Comparison of ENCODE assay signal across 19 cellular contexts in the genomic region with DNA sequence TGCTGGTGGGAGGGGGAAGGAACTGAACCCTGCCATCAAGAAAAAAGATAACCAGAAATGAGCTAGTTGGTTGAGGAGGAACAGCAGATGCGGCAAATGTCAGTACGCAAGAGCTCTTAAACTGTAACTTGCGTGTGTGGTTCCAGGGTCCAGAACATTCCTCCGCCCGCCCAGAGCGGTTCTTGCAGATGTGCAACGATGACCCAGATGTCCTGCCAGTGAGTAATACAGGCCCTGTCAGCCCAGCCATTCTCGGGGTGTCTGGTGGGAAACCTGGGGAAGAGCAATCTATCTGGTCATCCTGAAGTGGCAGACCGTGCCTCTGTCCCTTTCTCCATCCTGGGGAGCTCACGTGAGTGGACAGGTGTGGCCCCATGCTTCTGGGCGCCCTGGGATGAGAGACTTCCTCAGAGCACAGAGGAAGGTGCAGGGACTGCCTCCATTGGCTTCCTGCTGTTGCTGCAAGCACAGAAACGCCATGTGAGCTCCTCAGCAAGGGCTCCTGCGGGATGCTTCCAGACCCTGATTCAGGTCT. TPM values are rescaled to one million over a fixed set of nuclear protein-coding genes. Genes with fewer than 3 reads are reported as not detected.
A peak's percentile ranks its signal among the peaks of the same experiment; 100 is the strongest.
DNase-seq lines count a peak whose midpoint lies in the region; ATAC-seq, FAIRE-seq and TF ChIP-seq lines count a peak whose summit lies in the region.
"Had no signal": no experiment of that assay in that cellular context is flagged by ENCODE, and none has a peak within 500 bp of the region (broad histone marks: within the 10 kb centered on the region; RNA-seq: fewer than 3 reads in every experiment).

No MANE protein-coding gene starts in this region.

- TF ChIP-seq CTCF in GM13976 (IDR thresholded peaks at IDR 0.05; ENCODE audit: borderline replicate concordance, control extremely low read depth, extremely low read depth, insufficient read depth, missing control alignments) (no peak), chondrocyte (IDR thresholded peaks at IDR 0.05) (no peak), gastrocnemius medialis (IDR thresholded peaks at IDR 0.05 in 4 of 5, conservative IDR thresholded peaks at IDR 0.05 in 1 of 5) (no peak), kidney (IDR thresholded peaks at IDR 0.05; ENCODE audit: borderline replicate concordance, extremely low read depth, insufficient read depth) (no peak)

- no peaks in the 10 kb centered on the region for H3K27me3 ChIP-seq in gastrocnemius medialis

- CTCF ChIA-PET in activated naive CD4-positive, alpha-beta T cell treated with anti-CD3 and anti-CD28 coated beads, Interleukin-2, amount 10 ng/mL, durations not matched to agents 7 days and 5 days (lab: Charles Lee): interaction anchor here (1.0 kb wide), 1 partner anchor 104 kb away, joined by 3 read pairs; no protein-coding TSS in a partner anchor
- CTCF ChIA-PET in activated naive CD4-positive, alpha-beta T cell treated with anti-CD3 and anti-CD28 coated beads for 36 hours (lab: Charles Lee): interaction anchor here (0.7 kb wide), 1 partner anchor 58 kb away, joined by 4 read pairs; no protein-coding TSS in a partner anchor

- H3K4me3 ChIP-seq in gastrocnemius medialis: no peak overlapping the region
- no peak overlapping the region for H3K4me3 ChIP-seq in kidney (ENCODE audit: low read length in 2 of 2)
- H3K4me3 ChIP-seq: A549 had no signal

- peaks cover 0 to 10% of the 10 kb centered on the region in 2 donors for H3K4me1 ChIP-seq in gastrocnemius medialis
- H3K4me1 ChIP-seq in kidney (ENCODE audit: control insufficient read depth in 1 of 2, insufficient read depth in 1 of 2, low read depth in 1 of 2, low read length in 2 of 2): no peaks in the 10 kb centered on the region
- H3K4me1 ChIP-seq: A549, Caco-2 had no signal

- H3K9me3 Mint-ChIP-seq in activated naive CD4-positive, alpha-beta T cell treated with anti-CD3 and anti-CD28 coated beads, Interleukin-2, amount 10 ng/mL, durations not matched to agents 7 days and 5 days: peaks cover 4% of the 10 kb centered on the region
- H3K9me3 Mint-ChIP-seq in activated naive CD4-positive, alpha-beta T cell treated with anti-CD3 and anti-CD28 coated beads for 36 hours: peaks cover 4% of the 10 kb centered on the region
- peaks cover 2% of the 10 kb centered on the region for H3K9me3 Mint-ChIP-seq in chondrocyte (ENCODE audit: low read depth)
- H3K9me3 Mint-ChIP-seq in natural killer cell treated with Interleukin-12 subunit alpha and Interleukin-12 subunit beta and Interleukin-15 and Interleukin-18, amount 100 ng/mL, for 72 hours: no peaks in the 10 kb centered on the region
- H3K9me3 Mint-ChIP-seq: CD4-positive, alpha-beta T cell; H9 had no signal

- ATAC-seq in gastrocnemius medialis: no peak
- ATAC-seq in natural killer cell treated with Interleukin-12 subunit alpha and Interleukin-12 subunit beta and Interleukin-15 and Interleukin-18, amount 100 ng/mL, for 72 hours: no peak
- ATAC-seq: A549 had no signal

- intact Hi-C loops in activated naive CD4-positive, alpha-beta T cell treated with anti-CD3 and anti-CD28 coated beads for 36 hours (cut with micrococcal nuclease): no loop called here
- intact Hi-C loops in gastrocnemius medialis (cut with DNase I; ENCODE audit: low total_unique reads): no loop called here
- intact Hi-C loops in kidney (cut with DNase I): no loop called here

- peak overlapping the region; percentile 87 to 93 (median 90) for H3K27ac ChIP-seq in gastrocnemius medialis
- no peak overlapping the region for H3K27ac ChIP-seq in kidney (ENCODE audit: low read depth in 2 of 2, low read length in 2 of 2)
- H3K27ac ChIP-seq: 22Rv1, A549, C4-2B had no signal

- H3K9ac ChIP-seq in kidney (ENCODE audit: low read length in 2 of 2): no peak overlapping the region

- in situ Hi-C loops in GM13976 (cut with MboI; ENCODE audit: low sequenced_read_pairs, unreplicated experiment) (no loop called here), gastrocnemius medialis (cut with MboI; ENCODE audit: low sequenced_read_pairs in 4 of 4) (no loop called here)

- FAIRE-seq in kidney (lab: Jason Lieb, UNC): no peak
- FAIRE-seq: A549 had no signal

- H3K4me1 Mint-ChIP-seq in activated naive CD4-positive, alpha-beta T cell treated with anti-CD3 and anti-CD28 coated beads, Interleukin-2, amount 10 ng/mL, durations not matched to agents 7 days and 5 days: no peaks in the 10 kb centered on the region
- H3K4me1 Mint-ChIP-seq in activated naive CD4-positive, alpha-beta T cell treated with anti-CD3 and anti-CD28 coated beads for 36 hours (ENCODE audit: low read depth): no peaks in the 10 kb centered on the region
- peaks cover 9% of the 10 kb centered on the region for H3K4me1 Mint-ChIP-seq in chondrocyte (ENCODE audit: low read depth)
- H3K4me1 Mint-ChIP-seq in natural killer cell treated with Interleukin-12 subunit alpha and Interleukin-12 subunit beta and Interleukin-15 and Interleukin-18, amount 100 ng/mL, for 72 hours (ENCODE audit: low read depth in 2 of 2): peaks cover 0 to 2% of the 10 kb centered on the region in 2 donors
- H3K4me1 Mint-ChIP-seq: H9 had no signal

- no peak for TF ChIP-seq POLR2A in gastrocnemius medialis (IDR thresholded peaks at IDR 0.05)

- no peaks in the 10 kb centered on the region for H3K9me3 ChIP-seq in gastrocnemius medialis
- H3K9me3 ChIP-seq in kidney (ENCODE audit: control insufficient read depth in 1 of 2, low read length in 2 of 2): no peaks in the 10 kb centered on the region
- H3K9me3 ChIP-seq: A549, Caco-2 had no signal

- H3K27ac Mint-ChIP-seq in activated naive CD4-positive, alpha-beta T cell treated with anti-CD3 and anti-CD28 coated beads, Interleukin-2, amount 10 ng/mL, durations not matched to agents 7 days and 5 days: peak overlapping the region; percentile 42
- no peak overlapping the region for H3K27ac Mint-ChIP-seq in activated naive CD4-positive, alpha-beta T cell treated with anti-CD3 and anti-CD28 coated beads for 36 hours
- H3K27ac Mint-ChIP-seq in chondrocyte (ENCODE audit: unreplicated experiment): no peak overlapping the region
- H3K27ac Mint-ChIP-seq in natural killer cell treated with Interleukin-12 subunit alpha and Interleukin-12 subunit beta and Interleukin-15 and Interleukin-18, amount 100 ng/mL, for 72 hours: no peak overlapping the region
- H3K27ac Mint-ChIP-seq: CD4-positive, alpha-beta T cell; H9 had no signal

- H3K36me3 ChIP-seq in gastrocnemius medialis (peaks cover 8 to 88% of the 10 kb centered on the region in 2 donors), kidney (ENCODE audit: control insufficient read depth in 1 of 2, insufficient read depth in 2 of 2, low read length in 2 of 2) (peaks cover 39 to 67% of the 10 kb centered on the region in 2 donors)

- DNase-seq in activated naive CD4-positive, alpha-beta T cell treated with anti-CD3 and anti-CD28 coated beads, Interleukin-2, amount 10 ng/mL, durations not matched to agents 7 days and 5 days: no peak
- no peak for DNase-seq in activated naive CD4-positive, alpha-beta T cell treated with anti-CD3 and anti-CD28 coated beads for 36 hours
- DNase-seq in GM13976 (ENCODE audit: low spot score): peak; percentile 18
- peak; percentile 61 for DNase-seq in chondrocyte (ENCODE audit: low spot score)
- peak in 1 of 2 donors; percentile 8 for DNase-seq in gastrocnemius medialis
- DNase-seq in NCI-H524 treated with DMSO at 0.1 percent for 48 hours (lab: John Stamatoyannopoulos, UW): no peak
- no peak for DNase-seq in natural killer cell treated with Interleukin-12 subunit alpha and Interleukin-12 subunit beta and Interleukin-15 and Interleukin-18, amount 100 ng/mL, for 72 hours (ENCODE audit: low spot score)
- no peak for DNase-seq in kidney
- DNase-seq: AML-193; Caco-2; CD4-positive, alpha-beta T cell; DMS153; DMS79; GDM1; GOT3; H9 had no signal

- H3K4me3 Mint-ChIP-seq in activated naive CD4-positive, alpha-beta T cell treated with anti-CD3 and anti-CD28 coated beads, Interleukin-2, amount 10 ng/mL, durations not matched to agents 7 days and 5 days: no peak overlapping the region
- H3K4me3 Mint-ChIP-seq in activated naive CD4-positive, alpha-beta T cell treated with anti-CD3 and anti-CD28 coated beads for 36 hours: no peak overlapping the region
- no peak overlapping the region for H3K4me3 Mint-ChIP-seq in chondrocyte (ENCODE audit: unreplicated experiment)
- no peak overlapping the region for H3K4me3 Mint-ChIP-seq in natural killer cell treated with Interleukin-12 subunit alpha and Interleukin-12 subunit beta and Interleukin-15 and Interleukin-18, amount 100 ng/mL, for 72 hours
- H3K4me3 Mint-ChIP-seq: CD4-positive, alpha-beta T cell; H9 had no signal

- no peaks in the 10 kb centered on the region for H3K27me3 Mint-ChIP-seq in activated naive CD4-positive, alpha-beta T cell treated with anti-CD3 and anti-CD28 coated beads, Interleukin-2, amount 10 ng/mL, durations not matched to agents 7 days and 5 days
- H3K27me3 Mint-ChIP-seq in activated naive CD4-positive, alpha-beta T cell treated with anti-CD3 and anti-CD28 coated beads for 36 hours (ENCODE audit: low read depth): no peaks in the 10 kb centered on the region
- no peaks in the 10 kb centered on the region for H3K27me3 Mint-ChIP-seq in chondrocyte (ENCODE audit: low read depth)
- no peaks in the 10 kb centered on the region for H3K27me3 Mint-ChIP-seq in natural killer cell treated with Interleukin-12 subunit alpha and Interleukin-12 subunit beta and Interleukin-15 and Interleukin-18, amount 100 ng/mL, for 72 hours
- H3K27me3 Mint-ChIP-seq: CD4-positive, alpha-beta T cell had no signal

- peaks cover 85% of the 10 kb centered on the region for H3K36me3 Mint-ChIP-seq in activated naive CD4-positive, alpha-beta T cell treated with anti-CD3 and anti-CD28 coated beads, Interleukin-2, amount 10 ng/mL, durations not matched to agents 7 days and 5 days
- H3K36me3 Mint-ChIP-seq in activated naive CD4-positive, alpha-beta T cell treated with anti-CD3 and anti-CD28 coated beads for 36 hours (ENCODE audit: low read depth): peaks cover 65% of the 10 kb centered on the region
- H3K36me3 Mint-ChIP-seq in chondrocyte (ENCODE audit: low read depth): peaks cover 52% of the 10 kb centered on the region
- H3K36me3 Mint-ChIP-seq in natural killer cell treated with Interleukin-12 subunit alpha and Interleukin-12 subunit beta and Interleukin-15 and Interleukin-18, amount 100 ng/mL, for 72 hours: peaks cover 6% of the 10 kb centered on the region

RNA-seq across cellular contexts. Expression of a gene that starts 50.5 kb away (rescaled TPM):
- total RNA-seq in activated naive CD4-positive, alpha-beta T cell treated with anti-CD3 and anti-CD28 coated beads for 36 hours: 10 to 100 TPM; 83.1 to 86.5 TPM
- 68.5 to 73.5 TPM (median 72.6 TPM) in 3 replicates for total RNA-seq in chondrocyte
- 10 to 100 TPM; 10.7 to 19.8 (median 14.0) TPM for total RNA-seq in gastrocnemius medialis
- 100 to 1,000 TPM; 108 to 133 TPM for total RNA-seq in natural killer cell treated with Interleukin-12 subunit alpha and Interleukin-12 subunit beta and Interleukin-15 and Interleukin-18, amount 100 ng/mL, for 72 hours
- 127 TPM for total RNA-seq in kidney
- polyA plus RNA-seq in kidney (ENCODE audit: insufficient read depth, low read depth, low replicate concordance): 30.5 TPM

Comparison
In these comparisons a context has a peak if more than half of its experiments do, and no peak if none do; other contexts are left out.
1. DNase-seq: peak in GM13976 (single experiment) and chondrocyte (single experiment); none in activated naive CD4-positive, alpha-beta T cell treated with anti-CD3 and anti-CD28 coated beads, Interleukin-2, amount 10 ng/mL, durations not matched to agents 7 days and 5 days (single experiment), activated naive CD4-positive, alpha-beta T cell treated with anti-CD3 and anti-CD28 coated beads for 36 hours (single experiment), NCI-H524 treated with DMSO at 0.1 percent for 48 hours (single experiment), natural killer cell treated with Interleukin-12 subunit alpha and Interleukin-12 subunit beta and Interleukin-15 and Interleukin-18, amount 100 ng/mL, for 72 hours (single experiment) and kidney (single experiment).
2. H3K27ac ChIP-seq: peak in gastrocnemius medialis (4 of 4); none in kidney (0 of 2).